3 cellular contexts compared by ENCODE assay signal in genomic region chr2:38936516-38936915, GRCh38. TPM values are rescaled to one million over a fixed set of nuclear protein-coding genes. Genes with fewer than 3 reads are reported as not detected.
"Had no signal": no experiment of that assay in that cellular context is flagged by ENCODE, and none has a peak within 500 bp of the region (broad histone marks: within the 10 kb centered on the region; RNA-seq: fewer than 3 reads in every experiment).

No MANE protein-coding gene starts in this region.

RNA-seq across cellular contexts. Expression of gene ARHGEF33, which starts 46.8 kb away (rescaled TPM):
- total RNA-seq: HepG2, HT1080 had no signal
- polyA plus RNA-seq: IgD-negative memory B cell had no signal
